14 cellular contexts compared by ENCODE assay signal in genomic region chr2:233532971-233533370, GRCh38. TPM values are rescaled to one million over a fixed set of nuclear protein-coding genes. Genes with fewer than 3 reads are reported as not detected.
DNase-seq lines count a peak whose midpoint lies in the region; TF ChIP-seq lines count a peak whose summit lies in the region.
"Had no signal": no experiment of that assay in that cellular context is flagged by ENCODE, and none has a peak within 500 bp of the region (broad histone marks: within the 10 kb centered on the region; RNA-seq: fewer than 3 reads in every experiment).

No MANE protein-coding gene starts in this region.

- no peak for TF ChIP-seq CTCF in BE2C (IDR thresholded peaks at IDR 0.05; ENCODE audit: low read depth, low read length)

- DNase-seq in NCI-H2171 treated with DMSO at 0.1 percent for 48 hours (lab: John Stamatoyannopoulos, UW) (peak; percentile 1), NCI-H2171 (lab: John Stamatoyannopoulos, UW) (no peak), G401 (ENCODE audit: low spot score) (peak; percentile 78), NCI-H69 (lab: John Stamatoyannopoulos, UW) (peak; percentile 3), cerebellum (ENCODE audit: low spot score) (peak; percentile 59), BE2C (no peak)
- no peak for DNase-seq in stimulated activated CD4-positive, alpha-beta T cell treated with anti-CD3 and anti-CD28 coated beads, Interleukin-2, amount 100 ng/mL, for 24 hours
- DNase-seq: 8988T; AML-193; CD4-positive, alpha-beta T cell; DMS53; GM23248; IMR-90 had no signal

- no peaks in the 10 kb centered on the region; the same call in 1 of the 2 replicates for H3K4me1 ChIP-seq in BE2C

- H3K27me3 ChIP-seq in BE2C, result no peaks in the 10 kb centered on the region

- no peaks in the 10 kb centered on the region for H3K9me3 ChIP-seq in BE2C

- in situ Hi-C loops in G401 (cut with HindIII; ENCODE audit: low sequenced_read_pairs), result no loop called here

- no peaks in the 10 kb centered on the region for H3K36me3 ChIP-seq in BE2C

- H3K4me3 ChIP-seq in BE2C (ENCODE audit: low read depth, low read length), result no peak overlapping the region
- H3K4me3 ChIP-seq: GM12878, GM23248 had no signal

RNA-seq across cellular contexts. Expression of gene USP40, which starts 33.6 kb away (rescaled TPM):
- 21.7 and 23.8 TPM in 2 replicates for total RNA-seq in G401 (2014; rRNA removed; shearing (Covaris generic))
- 26.1 TPM for total RNA-seq in cerebellum
- polyA plus RNA-seq in BE2C (2012; ENCODE audit: insufficient read depth, insufficient read length, low read depth), result 30.3 TPM

Comparison
In these comparisons a context has a peak if more than half of its experiments do, and no peak if none do; other contexts are left out.
1. DNase-seq: peak in NCI-H2171 treated with DMSO at 0.1 percent for 48 hours (single experiment), G401 (single experiment), NCI-H69 (single experiment) and cerebellum (single experiment); none in NCI-H2171 (single experiment), stimulated activated CD4-positive, alpha-beta T cell treated with anti-CD3 and anti-CD28 coated beads, Interleukin-2, amount 100 ng/mL, for 24 hours (0 of 2) and BE2C (single experiment).